Comparison of ENCODE assay signal across 14 cellular contexts in genomic region chr1:198523183-198523942, GRCh38. TPM values are rescaled to one million over a fixed set of nuclear protein-coding genes. Genes with fewer than 3 reads are reported as not detected.
DNase-seq lines count a peak whose midpoint lies in the region; ATAC-seq and TF ChIP-seq lines count a peak whose summit lies in the region.
"Had no signal": no experiment of that assay in that cellular context is flagged by ENCODE, and none has a peak within 500 bp of the region (broad histone marks: within the 10 kb centered on the region; RNA-seq: fewer than 3 reads in every experiment).

No MANE protein-coding gene starts in this region.

- H3K27me3 ChIP-seq in effector memory CD4-positive, alpha-beta T cell (replicated peaks; ENCODE audit: control insufficient read depth, insufficient read depth, low read length, poor library complexity, severe bottlenecking) = no peaks in the 10 kb centered on the region
- H3K27me3 ChIP-seq in BE2C = no peaks in the 10 kb centered on the region
- H3K27me3 ChIP-seq: SJCRH30 had no signal

- peak overlapping the region; percentile 44 for H3K4me3 ChIP-seq in effector memory CD4-positive, alpha-beta T cell (ENCODE audit: insufficient read depth, low read depth, low read length, poor library complexity, severe bottlenecking)
- no peak overlapping the region for H3K4me3 ChIP-seq in BE2C (ENCODE audit: low read depth, low read length)
- H3K4me3 ChIP-seq: SJCRH30 had no signal

- H3K4me1 ChIP-seq in effector memory CD4-positive, alpha-beta T cell (ENCODE audit: control insufficient read depth, insufficient read depth, low read length, poor library complexity, severe bottlenecking) = peaks cover 10% of the 10 kb centered on the region
- peaks cover 2% of the 10 kb centered on the region; the same call in 1 of the 2 replicates for H3K4me1 ChIP-seq in BE2C
- H3K4me1 ChIP-seq: SJCRH30 had no signal

- intact Hi-C loops in Right ventricle myocardium inferior (cut with DNase I) = no loop called here

- H3K27ac ChIP-seq in effector memory CD4-positive, alpha-beta T cell (ENCODE audit: insufficient read depth, low read length, poor library complexity, severe bottlenecking) = peak overlapping the region; percentile 52
- H3K27ac ChIP-seq: SJCRH30 had no signal

- no peaks in the 10 kb centered on the region for H3K36me3 ChIP-seq in effector memory CD4-positive, alpha-beta T cell (ENCODE audit: control insufficient read depth, insufficient read depth, low read length)
- no peaks in the 10 kb centered on the region for H3K36me3 ChIP-seq in BE2C
- H3K36me3 ChIP-seq: SJCRH30 had no signal

- no peak for TF ChIP-seq CTCF in BE2C (IDR thresholded peaks at IDR 0.05; ENCODE audit: low read depth, low read length)

- no peak for ATAC-seq in Right ventricle myocardium inferior

- H3K9me3 ChIP-seq in effector memory CD4-positive, alpha-beta T cell (ENCODE audit: control insufficient read depth, low read length) = no peaks in the 10 kb centered on the region
- H3K9me3 ChIP-seq in BE2C = no peaks in the 10 kb centered on the region
- H3K9me3 ChIP-seq: SJCRH30 had no signal

- peak; percentile 15 for DNase-seq in stimulated activated CD4-positive, alpha-beta T cell treated with anti-CD3 and anti-CD28 coated beads, Interleukin-4, amount 100 ng/mL, for 24 hours
- DNase-seq in stimulated activated CD4-positive, alpha-beta T cell treated with anti-CD3 and anti-CD28 coated beads, Interleukin-15, amount 100 ng/mL, for 24 hours = no peak
- DNase-seq in OCI-M1 (lab: John Stamatoyannopoulos, UW) (peak; percentile 68), BE2C (no peak), T1000 (lab: John Stamatoyannopoulos, UW) (no peak), Right ventricle myocardium inferior (ENCODE audit: missing footprints) (no peak), GM03348 (ENCODE audit: low spot score) (no peak)
- DNase-seq in effector memory CD4-positive, alpha-beta T cell = no peak
- DNase-seq: amygdala, cortex of kidney, mesendoderm, NCI-H526 treated with DMSO at 0.1 percent for 48 hours, SJCRH30 had no signal

RNA-seq across cellular contexts. Expression of gene ATP6V1G3, which starts 17.1 kb away (rescaled TPM):
- polyA plus RNA-seq in BE2C (2012; ENCODE audit: insufficient read depth, insufficient read length, low read depth) = not detected
- not detected for total RNA-seq in Right ventricle myocardium inferior
- total RNA-seq: posterior vena cava, SJCRH30 had no signal

Comparison
In these comparisons a context has a peak if more than half of its experiments do, and no peak if none do; other contexts are left out.
1. DNase-seq: peak in stimulated activated CD4-positive, alpha-beta T cell treated with anti-CD3 and anti-CD28 coated beads, Interleukin-4, amount 100 ng/mL, for 24 hours (single experiment) and OCI-M1 (single experiment); none in stimulated activated CD4-positive, alpha-beta T cell treated with anti-CD3 and anti-CD28 coated beads, Interleukin-15, amount 100 ng/mL, for 24 hours (single experiment), effector memory CD4-positive, alpha-beta T cell (0 of 3), BE2C (single experiment), T1000 (single experiment), Right ventricle myocardium inferior (single experiment) and GM03348 (single experiment).